ENCODE assay signal across 8 cellular contexts in genomic region chr2:100563407-100564247, GRCh38. TPM values are rescaled to one million over a fixed set of nuclear protein-coding genes. Genes with fewer than 3 reads are reported as not detected.
DNase-seq lines count a peak whose midpoint lies in the region; ATAC-seq and TF ChIP-seq lines count a peak whose summit lies in the region.

No MANE protein-coding gene starts in this region.

- H3K4me1 Mint-ChIP-seq in activated CD4-positive, alpha-beta T cell treated with anti-CD3 and anti-CD28 coated beads, Interleukin-2, amount 10 ng/mL, durations not matched to agents 7 days and 5 days = peaks cover 55% of the 10 kb centered on the region
- peaks cover 32% of the 10 kb centered on the region for H3K4me1 Mint-ChIP-seq in activated naive CD8-positive, alpha-beta T cell treated with anti-CD3 and anti-CD28 coated beads, Interleukin-2, amount 10 ng/mL, durations not matched to agents 7 days and 5 days

- no peaks in the 10 kb centered on the region for H3K9me3 ChIP-seq in iPS-20b (ENCODE audit: insufficient read depth, low read depth, low read length)

- peak; percentile 4 for ATAC-seq in HG03135 (IDR thresholded peaks at IDR 0.05; ENCODE audit: unreplicated experiment)
- ATAC-seq in activated naive CD8-positive, alpha-beta T cell treated with anti-CD3 and anti-CD28 coated beads, Interleukin-2, amount 10 ng/mL, durations not matched to agents 7 days and 5 days (ENCODE audit: low read depth) = no peak

- peak overlapping the region; percentile 91 for H3K27ac Mint-ChIP-seq in activated CD4-positive, alpha-beta T cell treated with anti-CD3 and anti-CD28 coated beads, Interleukin-2, amount 10 ng/mL, durations not matched to agents 7 days and 5 days
- H3K27ac Mint-ChIP-seq in activated naive CD8-positive, alpha-beta T cell treated with anti-CD3 and anti-CD28 coated beads, Interleukin-2, amount 10 ng/mL, durations not matched to agents 7 days and 5 days = peak overlapping the region; percentile 99

- no peak for DNase-seq in activated CD4-positive, alpha-beta T cell treated with anti-CD3 and anti-CD28 coated beads, Interleukin-2, amount 10 ng/mL, durations not matched to agents 7 days and 5 days
- DNase-seq in activated CD4-positive, alpha-beta T cell treated with anti-CD3 and anti-CD28 coated beads, Interleukin-2, amount 50 U/mL, for 48 hours = no peak
- DNase-seq in activated naive CD8-positive, alpha-beta T cell treated with anti-CD3 and anti-CD28 coated beads, Interleukin-2, amount 10 ng/mL, durations not matched to agents 7 days and 5 days = no peak
- DNase-seq in substantia nigra (lab: John Stamatoyannopoulos, UW) (peak in 3 of 49 donors; percentile 14 to 50 (median 47)), HEK293T (ENCODE audit: extremely low spot score) (no peak), NOMO-1 (lab: John Stamatoyannopoulos, UW; ENCODE audit: unreplicated experiment in 2 of 2) (no peak)

- peak overlapping the region; percentile 81 for H3K4me3 Mint-ChIP-seq in activated CD4-positive, alpha-beta T cell treated with anti-CD3 and anti-CD28 coated beads, Interleukin-2, amount 10 ng/mL, durations not matched to agents 7 days and 5 days
- peak overlapping the region; percentile 98 for H3K4me3 Mint-ChIP-seq in activated naive CD8-positive, alpha-beta T cell treated with anti-CD3 and anti-CD28 coated beads, Interleukin-2, amount 10 ng/mL, durations not matched to agents 7 days and 5 days

- H3K4me3 ChIP-seq in iPS-20b (ENCODE audit: low read length) = peak overlapping the region; percentile 95

- H3K27ac ChIP-seq in iPS-20b (ENCODE audit: low read length) (peak overlapping the region; percentile 67), substantia nigra (ENCODE audit: low read depth, low read length, poor library complexity, severe bottlenecking) (peak overlapping the region; percentile 92)

- POLR2A ChIA-PET in activated CD4-positive, alpha-beta T cell treated with anti-CD3 and anti-CD28 coated beads, Interleukin-2, amount 10 ng/mL, durations not matched to agents 7 days and 5 days (lab: Charles Lee) = interaction anchor here (0.5 to 1.4 kb wide), 4 partner anchors 11 to 438 kb away, joined by 3 to 4 read pairs (median 3); partner anchors contain the start of gene RPL31
- POLR2A ChIA-PET in activated naive CD8-positive, alpha-beta T cell treated with anti-CD3 and anti-CD28 coated beads, Interleukin-2, amount 10 ng/mL, durations not matched to agents 7 days and 5 days (lab: Charles Lee) = interaction anchor here (0.6 to 5.4 kb wide), 16 partner anchors 9 to 439 kb away, joined by 3 to 153 read pairs (median 4); partner anchors contain the start of genes CHST10 and RPL31
- POLR2A ChIA-PET in HEK293T (lab: Yijun Ruan, JAX) = interaction anchor here (0.6 to 1.8 kb wide), 13 partner anchors 8 to 1420 kb away, joined by 3 to 7 read pairs (median 4); partner anchors contain the start of genes CHST10 and RPL31

- no peaks in the 10 kb centered on the region for H3K27me3 ChIP-seq in iPS-20b (ENCODE audit: insufficient read depth, low read length)

- no peaks in the 10 kb centered on the region for H3K9me3 Mint-ChIP-seq in activated CD4-positive, alpha-beta T cell treated with anti-CD3 and anti-CD28 coated beads, Interleukin-2, amount 10 ng/mL, durations not matched to agents 7 days and 5 days
- no peaks in the 10 kb centered on the region for H3K9me3 Mint-ChIP-seq in activated naive CD8-positive, alpha-beta T cell treated with anti-CD3 and anti-CD28 coated beads, Interleukin-2, amount 10 ng/mL, durations not matched to agents 7 days and 5 days

- CTCF ChIA-PET in activated CD4-positive, alpha-beta T cell treated with anti-CD3 and anti-CD28 coated beads, Interleukin-2, amount 10 ng/mL, durations not matched to agents 7 days and 5 days (lab: Charles Lee) = interaction anchor here (0.6 to 2.9 kb wide), 8 partner anchors 9 to 166 kb away, joined by 3 to 13 read pairs (median 3); no protein-coding TSS in a partner anchor
- CTCF ChIA-PET in HEK293T (lab: Yijun Ruan, JAX) = no interaction called here

- peaks cover 20% of the 10 kb centered on the region for H3K36me3 ChIP-seq in iPS-20b (ENCODE audit: insufficient read depth, low read depth, low read length)

- H3K4me1 ChIP-seq in iPS-20b (ENCODE audit: insufficient read depth, low read length) = peaks cover 11% of the 10 kb centered on the region; the same call in 1 of the 2 replicates

- no peaks in the 10 kb centered on the region for H3K27me3 Mint-ChIP-seq in activated CD4-positive, alpha-beta T cell treated with anti-CD3 and anti-CD28 coated beads, Interleukin-2, amount 10 ng/mL, durations not matched to agents 7 days and 5 days
- H3K27me3 Mint-ChIP-seq in activated naive CD8-positive, alpha-beta T cell treated with anti-CD3 and anti-CD28 coated beads, Interleukin-2, amount 10 ng/mL, durations not matched to agents 7 days and 5 days = no peaks in the 10 kb centered on the region

- peak overlapping the region; percentile 96 for H3K9ac ChIP-seq in iPS-20b (ENCODE audit: low read depth, low read length)

- H3K36me3 Mint-ChIP-seq in activated CD4-positive, alpha-beta T cell treated with anti-CD3 and anti-CD28 coated beads, Interleukin-2, amount 10 ng/mL, durations not matched to agents 7 days and 5 days (ENCODE audit: low read depth) = peaks cover 27% of the 10 kb centered on the region
- peaks cover 14% of the 10 kb centered on the region for H3K36me3 Mint-ChIP-seq in activated naive CD8-positive, alpha-beta T cell treated with anti-CD3 and anti-CD28 coated beads, Interleukin-2, amount 10 ng/mL, durations not matched to agents 7 days and 5 days

TF ChIP-seq in HEK293T, 16 proteins besides CTCF, POLR2A, EP300 and RAD21:
- TF ChIP-seq CTBP1 (IDR thresholded peaks at IDR 0.05; ENCODE audit: borderline replicate concordance) = no peak
- TF ChIP-seq, protein P1, sequence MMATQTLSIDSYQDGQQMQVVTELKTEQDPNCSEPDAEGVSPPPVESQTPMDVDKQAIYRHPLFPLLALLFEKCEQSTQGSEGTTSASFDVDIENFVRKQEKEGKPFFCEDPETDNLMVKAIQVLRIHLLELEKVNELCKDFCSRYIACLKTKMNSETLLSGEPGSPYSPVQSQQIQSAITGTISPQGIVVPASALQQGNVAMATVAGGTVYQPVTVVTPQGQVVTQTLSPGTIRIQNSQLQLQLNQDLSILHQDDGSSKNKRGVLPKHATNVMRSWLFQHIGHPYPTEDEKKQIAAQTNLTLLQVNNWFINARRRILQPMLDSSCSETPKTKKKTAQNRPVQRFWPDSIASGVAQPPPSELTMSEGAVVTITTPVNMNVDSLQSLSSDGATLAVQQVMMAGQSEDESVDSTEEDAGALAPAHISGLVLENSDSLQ (IDR thresholded peaks at IDR 0.05) = no peak
- TF ChIP-seq LEF1 (IDR thresholded peaks at IDR 0.05; ENCODE audit: borderline replicate concordance) = no peak
- TF ChIP-seq BHLHE40 (IDR thresholded peaks at IDR 0.05; ENCODE audit: borderline replicate concordance) = no peak
- no peak for TF ChIP-seq TARDBP (IDR thresholded peaks at IDR 0.05)
- no peak for TF ChIP-seq L3MBTL2 (conservative IDR thresholded peaks at IDR 0.05)
- TF ChIP-seq FOXM1 (IDR thresholded peaks at IDR 0.05; ENCODE audit: borderline replicate concordance) = no peak
- no peak for TF ChIP-seq ELF4 (IDR thresholded peaks at IDR 0.05)
- no peak for TF ChIP-seq FOXA1 (IDR thresholded peaks at IDR 0.05)
- TF ChIP-seq SP1 (IDR thresholded peaks at IDR 0.05) = no peak
- no peak for TF ChIP-seq NFRKB (IDR thresholded peaks at IDR 0.05)
- TF ChIP-seq ARNT (IDR thresholded peaks at IDR 0.05) = no peak
- no peak for TF ChIP-seq SUZ12 (IDR thresholded peaks at IDR 0.05)
- no peak for TF ChIP-seq ZNF384 (IDR thresholded peaks at IDR 0.05)
- no peak for TF ChIP-seq HDGF (IDR thresholded peaks at IDR 0.05; ENCODE audit: borderline replicate concordance)
- TF ChIP-seq FOXK2 (IDR thresholded peaks at IDR 0.05) = no peak

RNA-seq across cellular contexts. Expression of gene PDCL3, which starts 0.8 kb away (rescaled TPM):
- total RNA-seq in activated CD4-positive, alpha-beta T cell treated with anti-CD3 and anti-CD28 coated beads, Interleukin-2, amount 10 ng/mL, durations not matched to agents 7 days and 5 days = 10 to 100 TPM; 34.2 to 38.9 TPM
- 10 to 100 TPM; 22.0 to 24.4 TPM for total RNA-seq in activated naive CD8-positive, alpha-beta T cell treated with anti-CD3 and anti-CD28 coated beads, Interleukin-2, amount 10 ng/mL, durations not matched to agents 7 days and 5 days
